In the genomic region with DNA sequence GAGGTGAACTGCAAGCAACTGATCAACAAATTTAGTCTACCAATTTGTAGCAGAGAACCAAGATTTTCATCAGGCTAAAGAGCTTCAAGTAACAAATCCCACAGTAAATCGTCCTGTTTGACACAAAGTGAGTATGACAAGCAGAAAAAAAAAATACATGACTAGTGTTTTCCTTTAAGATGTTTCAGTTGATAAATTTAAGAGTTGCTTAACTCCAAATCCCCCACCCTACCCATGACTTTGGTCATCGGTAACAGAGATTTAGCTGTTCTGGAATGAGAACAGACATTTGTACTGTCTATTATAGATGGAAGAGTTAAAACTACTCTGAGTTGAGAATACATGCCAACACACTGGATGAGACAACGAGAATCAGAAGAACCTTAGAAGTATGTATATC, we compare ENCODE assay signal across 19 cellular contexts.
"Had no signal": no experiment of that assay in that cellular context is flagged by ENCODE, and none has a peak within 500 bp of the region (broad histone marks: within the 10 kb centered on the region; RNA-seq: fewer than 3 reads in every experiment).

No MANE protein-coding gene starts in this region.

- H3K36me3 Mint-ChIP-seq: WTC11 had no signal

- ATAC-seq: activated CD8-positive, alpha-beta T cell treated with anti-CD3 and anti-CD28 coated beads, Interleukin-2, amount 10 ng/mL, durations not matched to agents 7 days and 5 days; lower lobe of right lung; stimulated activated naive B cell treated with anti-CD40 and anti-IgM and Interleukin-4, amounts not matched to agents 10 μg/mL and 1 μg/mL and 100 μg/mL, for 72 hours; WTC11 had no signal

- DNase-seq: activated CD4-positive, alpha-beta T cell treated with anti-CD3 and anti-CD28 coated beads for 48 hours; activated CD8-positive, alpha-beta T cell treated with anti-CD3 and anti-CD28 coated beads, Interleukin-2, amount 10 ng/mL, durations not matched to agents 7 days and 5 days; adrenal gland; caudate nucleus; colonic mucosa; erythroblast; foreskin melanocyte; glutamatergic neuron; hypothalamus; lower lobe of right lung; midbrain; nephron progenitor cell; nucleus accumbens; posterior cingulate gyrus; stimulated activated naive B cell treated with anti-CD40 and anti-IgM and Interleukin-4, amounts not matched to agents 10 μg/mL and 1 μg/mL and 100 μg/mL, for 72 hours; substantia nigra; tibial artery had no signal

- H3K9me3 Mint-ChIP-seq: nephron progenitor cell; stimulated activated naive B cell treated with anti-CD40 and anti-IgM and Interleukin-4, amounts not matched to agents 10 μg/mL and 1 μg/mL and 100 μg/mL, for 72 hours; T-helper 2 cell treated with Interferon-gamma antibody and Interleukin-4, amounts not matched to agents 5 μg/mL and 100 μg/mL, for 36 hours; WTC11 had no signal

- H3K27me3 Mint-ChIP-seq: stimulated activated naive B cell treated with anti-CD40 and anti-IgM and Interleukin-4, amounts not matched to agents 10 μg/mL and 1 μg/mL and 100 μg/mL, for 72 hours had no signal

- H3K27ac Mint-ChIP-seq: activated CD8-positive, alpha-beta T cell treated with anti-CD3 and anti-CD28 coated beads, Interleukin-2, amount 10 ng/mL, durations not matched to agents 7 days and 5 days; nephron progenitor cell; stimulated activated naive B cell treated with anti-CD40 and anti-IgM and Interleukin-4, amounts not matched to agents 10 μg/mL and 1 μg/mL and 100 μg/mL, for 72 hours; T-helper 2 cell treated with Interferon-gamma antibody and Interleukin-4, amounts not matched to agents 5 μg/mL and 100 μg/mL, for 36 hours; WTC11 had no signal

- H3K4me3 Mint-ChIP-seq: activated CD8-positive, alpha-beta T cell treated with anti-CD3 and anti-CD28 coated beads, Interleukin-2, amount 10 ng/mL, durations not matched to agents 7 days and 5 days; nephron progenitor cell; stimulated activated naive B cell treated with anti-CD40 and anti-IgM and Interleukin-4, amounts not matched to agents 10 μg/mL and 1 μg/mL and 100 μg/mL, for 72 hours; T-helper 2 cell treated with Interferon-gamma antibody and Interleukin-4, amounts not matched to agents 5 μg/mL and 100 μg/mL, for 36 hours; WTC11 had no signal
